Comparison of ENCODE assay signal across 31 cellular contexts in the genomic region with DNA sequence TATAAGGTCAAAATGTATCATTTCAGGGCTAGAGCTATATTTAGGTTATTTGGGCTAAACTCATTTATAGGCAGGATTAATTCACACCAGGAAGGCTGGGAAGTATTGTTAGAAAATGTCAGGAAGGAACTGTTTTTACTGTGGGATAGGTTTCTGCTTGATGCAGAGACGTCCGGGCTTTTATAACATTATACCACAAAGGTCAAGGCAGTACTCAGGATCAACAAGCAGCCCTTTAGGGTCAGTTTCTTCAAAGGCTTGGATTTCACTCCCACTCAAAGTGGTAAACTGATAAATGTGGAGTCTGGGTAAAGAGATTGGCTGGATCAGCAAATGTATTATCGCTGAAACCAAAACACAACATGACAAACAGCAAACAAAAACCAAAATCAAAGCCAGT.
"Had no signal": no experiment of that assay in that cellular context is flagged by ENCODE, and none has a peak within 500 bp of the region (broad histone marks: within the 10 kb centered on the region; RNA-seq: fewer than 3 reads in every experiment).

No MANE protein-coding gene starts in this region.

- H3K4me1 Mint-ChIP-seq: activated CD4-positive, alpha-beta T cell treated with anti-CD3 and anti-CD28 coated beads, Interleukin-2, amount 10 ng/mL, durations not matched to agents 24 days and 14 days; activated naive CD4-positive, alpha-beta T cell treated with anti-CD3 and anti-CD28 coated beads, Interleukin-2, amount 50 U/mL, for 24 hours; activated naive CD8-positive, alpha-beta T cell treated with anti-CD3 and anti-CD28 coated beads, Interleukin-2, amount 10 ng/mL, durations not matched to agents 7 days and 5 days had no signal

- H3K4me2 ChIP-seq: PC-9 had no signal

- H3K9me3 Mint-ChIP-seq: activated CD8-positive, alpha-beta T cell treated with anti-CD3 and anti-CD28 coated beads for 36 hours; activated naive CD8-positive, alpha-beta T cell treated with anti-CD3 and anti-CD28 coated beads, Interleukin-2, amount 10 ng/mL, durations not matched to agents 7 days and 5 days; activated T-helper 2 cell treated with anti-CD3 and anti-CD28 coated beads, Interferon-gamma antibody, Interleukin-2, Interleukin-4, amounts not matched to agents 10 μg/mL and 5 μg/mL and 100 μg/mL, durations not matched to agents 14 hours and 24 hours and 36 hours had no signal

- H3K4me3 Mint-ChIP-seq: activated CD4-positive, alpha-beta T cell treated with anti-CD3 and anti-CD28 coated beads, Interleukin-2, amount 10 ng/mL, durations not matched to agents 24 days and 14 days; activated CD8-positive, alpha-beta T cell treated with anti-CD3 and anti-CD28 coated beads for 36 hours; activated naive CD4-positive, alpha-beta T cell treated with anti-CD3 and anti-CD28 coated beads, Interleukin-2, amount 50 U/mL, for 24 hours; activated naive CD8-positive, alpha-beta T cell treated with anti-CD3 and anti-CD28 coated beads, Interleukin-2, amount 10 ng/mL, durations not matched to agents 7 days and 5 days had no signal

- H3K4me3 ChIP-seq: ascending aorta, cardiac muscle cell, K562, PC-9 had no signal

- H3K36me3 Mint-ChIP-seq: activated naive CD4-positive, alpha-beta T cell treated with anti-CD3 and anti-CD28 coated beads, Interleukin-2, amount 50 U/mL, for 24 hours; activated naive CD8-positive, alpha-beta T cell treated with anti-CD3 and anti-CD28 coated beads, Interleukin-2, amount 10 ng/mL, durations not matched to agents 7 days and 5 days had no signal

- FAIRE-seq: K562, RCC 7860 had no signal

- H3K27me3 ChIP-seq: ascending aorta, cardiac muscle cell had no signal

- H3K27me3 Mint-ChIP-seq: activated CD4-positive, alpha-beta T cell treated with anti-CD3 and anti-CD28 coated beads, Interleukin-2, amount 10 ng/mL, durations not matched to agents 24 days and 14 days had no signal

- H2AFZ ChIP-seq: PC-9 had no signal

- H3K9me3 ChIP-seq: ascending aorta had no signal

- H3K4me1 ChIP-seq: ascending aorta had no signal

- H3K27ac ChIP-seq: ascending aorta, cardiac muscle cell, PC-9, WERI-Rb-1 had no signal

- H3K27ac Mint-ChIP-seq: activated CD4-positive, alpha-beta T cell treated with anti-CD3 and anti-CD28 coated beads, Interleukin-2, amount 10 ng/mL, durations not matched to agents 24 days and 14 days; activated CD8-positive, alpha-beta T cell treated with anti-CD3 and anti-CD28 coated beads for 36 hours; activated naive CD4-positive, alpha-beta T cell treated with anti-CD3 and anti-CD28 coated beads, Interleukin-2, amount 50 U/mL, for 24 hours; activated naive CD8-positive, alpha-beta T cell treated with anti-CD3 and anti-CD28 coated beads, Interleukin-2, amount 10 ng/mL, durations not matched to agents 7 days and 5 days; activated T-helper 2 cell treated with anti-CD3 and anti-CD28 coated beads, Interferon-gamma antibody, Interleukin-2, Interleukin-4, amounts not matched to agents 10 μg/mL and 5 μg/mL and 100 μg/mL, durations not matched to agents 14 hours and 24 hours and 36 hours had no signal

- ATAC-seq: activated CD8-positive, alpha-beta T cell treated with anti-CD3 and anti-CD28 coated beads for 36 hours; K562 had no signal

- DNase-seq: activated CD4-positive, alpha-beta T cell treated with anti-CD3 and anti-CD28 coated beads, Interleukin-2, amount 10 ng/mL, durations not matched to agents 24 days and 14 days; activated CD4-positive, alpha-beta T cell treated with anti-CD3 and anti-CD28 coated beads, Interleukin-2, amount 50 U/mL, for 4 hours; activated CD4-positive, CD25-positive, alpha-beta regulatory T cell; activated CD8-positive, alpha-beta T cell treated with anti-CD3 and anti-CD28 coated beads for 36 hours; activated gamma-delta T cell; activated naive CD4-positive, alpha-beta T cell treated with Interleukin-2 at 50 U/mL for 16 hours; activated naive CD8-positive, alpha-beta T cell treated with anti-CD3 and anti-CD28 coated beads, Interleukin-2, amount 10 ng/mL, durations not matched to agents 7 days and 5 days; activated T-cell treated with anti-CD3 and anti-CD28 coated beads, Interleukin-2, amount 50 U/mL, for 1 hour; amygdala; NCI-H1092 treated with DMSO at 0.1 percent for 48 hours; NCI-H1417; NCI-H146; NCI-H187; NCI-H2029 treated with DMSO at 0.1 percent for 48 hours; NCI-H2107; NCI-H2171; NCI-H510A; NCI-H526; NCI-H748 treated with DMSO at 0.1 percent for 48 hours; NK-92 treated with Interleukin-12 subunit alpha and Interleukin-12 subunit beta, amount 100 ng/mL, for 24 hours; PC-9; Right ventricle myocardium superior; SW 1271; T1000; WERI-Rb-1 had no signal

- H3K36me3 ChIP-seq: ascending aorta, cardiac muscle cell, WERI-Rb-1 had no signal
